28 cellular contexts compared by ENCODE assay signal in the genomic region with DNA sequence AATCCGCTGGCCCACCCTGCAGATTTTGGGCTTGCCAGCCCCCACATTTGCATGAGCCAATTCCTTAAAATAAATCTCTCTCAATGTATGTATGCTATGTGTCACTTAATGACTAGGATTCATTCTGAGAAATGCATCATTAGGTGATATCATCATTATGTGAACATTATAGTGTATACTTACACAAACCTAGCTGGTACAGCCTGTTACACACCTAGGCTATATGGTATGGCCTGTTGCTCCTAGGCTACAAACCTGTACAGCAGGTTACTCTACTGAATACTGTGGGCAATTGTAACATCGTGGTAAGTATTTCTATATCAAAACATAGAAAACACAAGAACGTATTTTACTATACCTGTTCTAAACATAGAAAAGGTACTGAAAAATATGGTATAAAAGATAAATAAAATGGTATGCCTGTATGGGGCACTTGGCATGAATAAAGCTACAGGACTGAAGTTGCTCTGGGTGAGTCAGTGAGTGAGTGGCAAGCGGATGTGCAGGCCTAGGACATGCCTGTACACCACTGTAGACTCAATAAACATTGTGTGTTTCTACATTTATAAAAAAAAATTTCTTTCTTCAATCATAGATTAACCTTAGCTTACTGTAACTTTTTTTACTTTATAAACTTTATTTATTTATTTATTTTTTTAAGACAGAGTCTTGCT.
"Had no signal": no experiment of that assay in that cellular context is flagged by ENCODE, and none has a peak within 500 bp of the region (broad histone marks: within the 10 kb centered on the region; RNA-seq: fewer than 3 reads in every experiment).

No MANE protein-coding gene starts in this region.

- H3K9me3 Mint-ChIP-seq: activated CD4-positive, alpha-beta memory T cell treated with anti-CD3 and anti-CD28 coated beads, Interleukin-2, amount 10 ng/mL, durations not matched to agents 7 days and 5 days; activated CD4-positive, alpha-beta T cell treated with anti-CD3 and anti-CD28 coated beads, Interleukin-2, amount 10 ng/mL, durations not matched to agents 7 days and 5 days; activated naive CD4-positive, alpha-beta T cell treated with anti-CD3 and anti-CD28 coated beads, Interleukin-2, amount 50 U/mL, for 24 hours; activated naive CD8-positive, alpha-beta T cell treated with anti-CD3 and anti-CD28 coated beads, Interleukin-2, amount 50 U/mL, for 24 hours; activated T-cell treated with anti-CD3 and anti-CD28 coated beads, Interleukin-2, amount 50 U/mL, for 24 hours; central memory CD8-positive, alpha-beta T cell; naive thymus-derived CD4-positive, alpha-beta T cell had no signal

- H3K27ac Mint-ChIP-seq: activated CD4-positive, alpha-beta memory T cell treated with anti-CD3 and anti-CD28 coated beads, Interleukin-2, amount 10 ng/mL, durations not matched to agents 7 days and 5 days; activated CD4-positive, alpha-beta T cell treated with anti-CD3 and anti-CD28 coated beads, Interleukin-2, amount 10 ng/mL, durations not matched to agents 7 days and 5 days; activated naive CD4-positive, alpha-beta T cell treated with anti-CD3 and anti-CD28 coated beads, Interleukin-2, amount 50 U/mL, for 24 hours; activated naive CD8-positive, alpha-beta T cell treated with anti-CD3 and anti-CD28 coated beads, Interleukin-2, amount 50 U/mL, for 24 hours; activated T-cell treated with anti-CD3 and anti-CD28 coated beads, Interleukin-2, amount 50 U/mL, for 24 hours; immature natural killer cell; memory B cell; naive thymus-derived CD4-positive, alpha-beta T cell had no signal

- H3K4me1 ChIP-seq: heart left ventricle, pancreas, prostate gland, suprapubic skin, tibial artery, upper lobe of right lung had no signal

- H3K4me3 ChIP-seq: heart left ventricle, pancreas, prostate gland, skin epidermis, suprapubic skin, tibial artery, upper lobe of right lung had no signal

- H3K27me3 Mint-ChIP-seq: activated CD4-positive, alpha-beta T cell treated with anti-CD3 and anti-CD28 coated beads, Interleukin-2, amount 10 ng/mL, durations not matched to agents 7 days and 5 days had no signal

- DNase-seq: activated CD4-positive, alpha-beta memory T cell treated with anti-CD3 and anti-CD28 coated beads, Interleukin-2, amount 10 ng/mL, durations not matched to agents 7 days and 5 days; activated CD4-positive, alpha-beta T cell treated with anti-CD3 and anti-CD28 coated beads, Interleukin-2, amount 10 ng/mL, durations not matched to agents 7 days and 5 days; activated CD4-positive, CD25-positive, alpha-beta regulatory T cell; activated CD8-positive, alpha-beta memory T cell treated with anti-CD3 and anti-CD28 coated beads, Interleukin-2, amount 50 U/mL, for 48 hours; activated gamma-delta T cell treated with Interleukin-2 at 50 U/mL for 16 hours; activated naive CD8-positive, alpha-beta T cell treated with anti-CD3 and anti-CD28 coated beads, Interleukin-2, amount 50 U/mL, for 24 hours; activated T-cell treated with anti-CD3 and anti-CD28 coated beads, Interleukin-2, amount 50 U/mL, for 24 hours; amygdala; dermis blood vessel endothelial cell; effector CD4-positive, alpha-beta T cell; foreskin fibroblast; heart left ventricle; hypothalamus; immature natural killer cell; midbrain; naive thymus-derived CD4-positive, alpha-beta T cell; pancreas; retina; stimulated activated naive CD4-positive, alpha-beta T cell; tibial artery; upper lobe of right lung had no signal

- H3K36me3 ChIP-seq: heart left ventricle, pancreas, prostate gland, suprapubic skin, tibial artery, upper lobe of right lung had no signal

- H3K27me3 ChIP-seq: pancreas, suprapubic skin, tibial artery, upper lobe of right lung had no signal

- H3K9me3 ChIP-seq: heart left ventricle, pancreas, prostate gland, suprapubic skin, tibial artery, upper lobe of right lung had no signal

- ATAC-seq: activated naive CD8-positive, alpha-beta T cell treated with anti-CD3 and anti-CD28 coated beads, Interleukin-2, amount 50 U/mL, for 24 hours; heart left ventricle; naive thymus-derived CD4-positive, alpha-beta T cell; pancreas; sciatic nerve; upper lobe of right lung had no signal

- H3K27ac ChIP-seq: heart left ventricle, pancreas, prostate gland, suprapubic skin, tibial artery, upper lobe of right lung had no signal

- H3K36me3 Mint-ChIP-seq: activated naive CD4-positive, alpha-beta T cell treated with anti-CD3 and anti-CD28 coated beads, Interleukin-2, amount 50 U/mL, for 24 hours; immature natural killer cell; memory B cell; naive thymus-derived CD4-positive, alpha-beta T cell had no signal

- H3K4me1 Mint-ChIP-seq: activated CD4-positive, alpha-beta memory T cell treated with anti-CD3 and anti-CD28 coated beads, Interleukin-2, amount 10 ng/mL, durations not matched to agents 7 days and 5 days; activated CD4-positive, alpha-beta T cell treated with anti-CD3 and anti-CD28 coated beads, Interleukin-2, amount 10 ng/mL, durations not matched to agents 7 days and 5 days; activated naive CD4-positive, alpha-beta T cell treated with anti-CD3 and anti-CD28 coated beads, Interleukin-2, amount 50 U/mL, for 24 hours; activated naive CD8-positive, alpha-beta T cell treated with anti-CD3 and anti-CD28 coated beads, Interleukin-2, amount 50 U/mL, for 24 hours; central memory CD8-positive, alpha-beta T cell; immature natural killer cell; memory B cell; naive thymus-derived CD4-positive, alpha-beta T cell had no signal

- H3K4me3 Mint-ChIP-seq: activated CD4-positive, alpha-beta memory T cell treated with anti-CD3 and anti-CD28 coated beads, Interleukin-2, amount 10 ng/mL, durations not matched to agents 7 days and 5 days; activated CD4-positive, alpha-beta T cell treated with anti-CD3 and anti-CD28 coated beads, Interleukin-2, amount 10 ng/mL, durations not matched to agents 7 days and 5 days; activated naive CD4-positive, alpha-beta T cell treated with anti-CD3 and anti-CD28 coated beads, Interleukin-2, amount 50 U/mL, for 24 hours; activated naive CD8-positive, alpha-beta T cell treated with anti-CD3 and anti-CD28 coated beads, Interleukin-2, amount 50 U/mL, for 24 hours; activated T-cell treated with anti-CD3 and anti-CD28 coated beads, Interleukin-2, amount 50 U/mL, for 24 hours; central memory CD8-positive, alpha-beta T cell; immature natural killer cell; memory B cell; naive thymus-derived CD4-positive, alpha-beta T cell had no signal
